11 cellular contexts compared by ENCODE assay signal in genomic region chr9:137025120-137025966, GRCh38. TPM values are rescaled to one million over a fixed set of nuclear protein-coding genes. Genes with fewer than 3 reads are reported as not detected.
DNase-seq lines count a peak whose midpoint lies in the region; ATAC-seq and TF ChIP-seq lines count a peak whose summit lies in the region.
"Had no signal": no experiment of that assay in that cellular context is flagged by ENCODE, and none has a peak within 500 bp of the region (broad histone marks: within the 10 kb centered on the region; RNA-seq: fewer than 3 reads in every experiment).

No MANE protein-coding gene starts in this region.

- H3K9me3 Mint-ChIP-seq in stimulated activated effector memory CD8-positive, alpha-beta T cell treated with anti-CD3 and anti-CD28 coated beads, Interleukin-12 subunit alpha, Interleukin-12 subunit beta, amount 100 ng/mL, for 72 hours = no peaks in the 10 kb centered on the region
- H3K9me3 Mint-ChIP-seq: naive B cell had no signal

- no peak for TF ChIP-seq RAD21 in liver (IDR thresholded peaks at IDR 0.05)

- H3K36me3 ChIP-seq in BLaER1 treated with 17β-estradiol and CSF1 and Interleukin-3, amounts not matched to agents 10 nM and 100 nM = peaks cover 0 to 41% (median 13%) of the 10 kb centered on the region in 11 experiments; a peak in 14 of 22 replicates
- H3K36me3 ChIP-seq in liver (ENCODE audit: control insufficient read depth in 4 of 4, insufficient read depth in 3 of 4, low read depth in 1 of 4, low read length in 3 of 4) = no peaks in the 10 kb centered on the region
- peaks cover 0 to 13% (median 0%) of the 10 kb centered on the region in 3 donors for H3K36me3 ChIP-seq in tibial artery
- H3K36me3 ChIP-seq in upper lobe of right lung = no peaks in the 10 kb centered on the region

- no peaks in the 10 kb centered on the region for H3K9me3 ChIP-seq in BLaER1 treated with 17β-estradiol and CSF1 and Interleukin-3, amounts not matched to agents 10 nM and 100 nM (replicated peaks in 1 of 11)
- H3K9me3 ChIP-seq in liver (ENCODE audit: control insufficient read depth in 4 of 4, low read length in 3 of 4) (no peaks in the 10 kb centered on the region), tibial artery (no peaks in the 10 kb centered on the region), upper lobe of right lung (no peaks in the 10 kb centered on the region)

- 58% methylated on average over 32 of the region's 32 CpGs for WGBS in liver

- H3K4me3 Mint-ChIP-seq in stimulated activated effector memory CD8-positive, alpha-beta T cell treated with anti-CD3 and anti-CD28 coated beads, Interleukin-12 subunit alpha, Interleukin-12 subunit beta, amount 100 ng/mL, for 72 hours = no peak overlapping the region
- H3K4me3 Mint-ChIP-seq: activated CD8-positive, alpha-beta memory T cell treated with anti-CD3 and anti-CD28 coated beads, Interleukin-2, amount 10 ng/mL, durations not matched to agents 7 days and 5 days had no signal

- H3K4me1 ChIP-seq in BLaER1 treated with 17β-estradiol and CSF1 and Interleukin-3, amounts not matched to agents 10 nM and 100 nM = peaks cover 41 to 72% (median 62%) of the 10 kb centered on the region in 10 experiments
- H3K4me1 ChIP-seq in liver (ENCODE audit: control insufficient read depth in 4 of 4, insufficient read depth in 4 of 4, low read length in 3 of 4) = peaks cover 39 to 71% (median 54%) of the 10 kb centered on the region in 4 donors
- H3K4me1 ChIP-seq in tibial artery = peaks cover 0 to 38% (median 28%) of the 10 kb centered on the region in 4 donors
- peaks cover 25% of the 10 kb centered on the region for H3K4me1 ChIP-seq in upper lobe of right lung

- H3K27ac ChIP-seq in BLaER1 treated with 17β-estradiol and CSF1 and Interleukin-3, amounts not matched to agents 10 nM and 100 nM = peak overlapping the region in 4 of 11 experiments; percentile 6 to 20 (median 13); a peak in 4 of 22 replicates
- H3K27ac ChIP-seq in liver (ENCODE audit: low read depth in 1 of 2, low read length in 2 of 2) = peak overlapping the region in 1 of 2 donors; percentile 14
- H3K27ac ChIP-seq in tibial artery = no peak overlapping the region
- H3K27ac ChIP-seq in upper lobe of right lung = no peak overlapping the region

- intact Hi-C loops in tibial artery (cut with DNase I; ENCODE audit: low total_unique reads) = loop anchor here (5.0 kb wide), 2 partner anchors 73 to 183 kb away; partner anchors contain the start of genes AJM1 and LCN12
- intact Hi-C loops in upper lobe of right lung (cut with DNase I) = no loop called here

- H4K20me1 ChIP-seq in BLaER1 treated with 17β-estradiol and CSF1 and Interleukin-3, amounts not matched to agents 10 nM and 100 nM = peaks cover 3 to 82% (median 55%) of the 10 kb centered on the region in 11 experiments; a peak in 18 of 22 replicates

- peak; percentile 9 for TF ChIP-seq CTCF in liver (IDR thresholded peaks at IDR 0.05; ENCODE audit: low read depth, low read length, missing input control)
- no peak for TF ChIP-seq CTCF in tibial artery (IDR thresholded peaks at IDR 0.05)
- no peak for TF ChIP-seq CTCF in upper lobe of right lung (IDR thresholded peaks at IDR 0.05)

- DNase-seq in NCI-H1105 (lab: John Stamatoyannopoulos, UW) (peak; percentile 81), SW480 (ENCODE audit: low spot score) (peak; percentile 83), erythroblast (lab: John Stamatoyannopoulos, UW) (no peak), tibial artery (no peak), upper lobe of right lung (no peak)
- DNase-seq in stimulated activated effector memory CD8-positive, alpha-beta T cell treated with anti-CD3 and anti-CD28 coated beads, Interleukin-12 subunit alpha, Interleukin-12 subunit beta, amount 100 ng/mL, for 72 hours (ENCODE audit: low spot score in 2 of 2) = no peak
- DNase-seq: activated CD8-positive, alpha-beta memory T cell treated with anti-CD3 and anti-CD28 coated beads, Interleukin-2, amount 10 ng/mL, durations not matched to agents 7 days and 5 days; naive B cell; stimulated activated naive CD8-positive, alpha-beta T cell treated with anti-CD3 and anti-CD28 coated beads, Interleukin-15, Interleukin-2, amounts not matched to agents 100 U/mL and 50 U/mL, for 24 hours had no signal

- ATAC-seq in upper lobe of right lung = no peak
- no peak for ATAC-seq in stimulated activated effector memory CD8-positive, alpha-beta T cell treated with anti-CD3 and anti-CD28 coated beads, Interleukin-12 subunit alpha, Interleukin-12 subunit beta, amount 100 ng/mL, for 72 hours
- ATAC-seq: activated CD8-positive, alpha-beta memory T cell treated with anti-CD3 and anti-CD28 coated beads, Interleukin-2, amount 10 ng/mL, durations not matched to agents 7 days and 5 days; stimulated activated naive CD8-positive, alpha-beta T cell treated with anti-CD3 and anti-CD28 coated beads, Interleukin-15, Interleukin-2, amounts not matched to agents 100 U/mL and 50 U/mL, for 24 hours had no signal

- peak overlapping the region; percentile 91 to 100 (median 98) for H3K4me2 ChIP-seq in BLaER1 treated with 17β-estradiol and CSF1 and Interleukin-3, amounts not matched to agents 10 nM and 100 nM

- TF ChIP-seq POLR2A in erythroblast (IDR thresholded peaks at IDR 0.05; ENCODE audit: low read length) = no peak

- no peak overlapping the region for H3K27ac Mint-ChIP-seq in stimulated activated effector memory CD8-positive, alpha-beta T cell treated with anti-CD3 and anti-CD28 coated beads, Interleukin-12 subunit alpha, Interleukin-12 subunit beta, amount 100 ng/mL, for 72 hours
- H3K27ac Mint-ChIP-seq: activated CD8-positive, alpha-beta memory T cell treated with anti-CD3 and anti-CD28 coated beads, Interleukin-2, amount 10 ng/mL, durations not matched to agents 7 days and 5 days had no signal

- H3K36me3 Mint-ChIP-seq in stimulated activated effector memory CD8-positive, alpha-beta T cell treated with anti-CD3 and anti-CD28 coated beads, Interleukin-12 subunit alpha, Interleukin-12 subunit beta, amount 100 ng/mL, for 72 hours = peaks cover 15% of the 10 kb centered on the region
- H3K36me3 Mint-ChIP-seq: activated CD8-positive, alpha-beta memory T cell treated with anti-CD3 and anti-CD28 coated beads, Interleukin-2, amount 10 ng/mL, durations not matched to agents 7 days and 5 days; naive B cell had no signal

- no peaks in the 10 kb centered on the region for H3K27me3 ChIP-seq in BLaER1 treated with 17β-estradiol and CSF1 and Interleukin-3, amounts not matched to agents 10 nM and 100 nM
- H3K27me3 ChIP-seq in liver (ENCODE audit: control insufficient read depth in 4 of 4, insufficient read depth in 4 of 4, low read length in 3 of 4) (no peaks in the 10 kb centered on the region), tibial artery (no peaks in the 10 kb centered on the region), upper lobe of right lung (no peaks in the 10 kb centered on the region)

- H3K4me1 Mint-ChIP-seq in stimulated activated effector memory CD8-positive, alpha-beta T cell treated with anti-CD3 and anti-CD28 coated beads, Interleukin-12 subunit alpha, Interleukin-12 subunit beta, amount 100 ng/mL, for 72 hours = peaks cover 41% of the 10 kb centered on the region

- H3K9ac ChIP-seq in BLaER1 treated with 17β-estradiol and CSF1 and Interleukin-3, amounts not matched to agents 10 nM and 100 nM = peak overlapping the region in 10 of 11 experiments; percentile 0 to 91 (median 24); a peak in 5 of 22 replicates
- no peak overlapping the region for H3K9ac ChIP-seq in liver (ENCODE audit: low read depth in 1 of 2, low read length in 2 of 2)

- H3K4me3 ChIP-seq in BLaER1 treated with 17β-estradiol and CSF1 and Interleukin-3, amounts not matched to agents 10 nM and 100 nM = peak overlapping the region in 2 of 10 experiments; percentile 31 to 34; a peak in 2 of 20 replicates
- H3K4me3 ChIP-seq in liver (ENCODE audit: low read depth in 1 of 3, low read length in 3 of 3) = no peak overlapping the region
- H3K4me3 ChIP-seq in tibial artery = no peak overlapping the region
- H3K4me3 ChIP-seq in upper lobe of right lung = no peak overlapping the region

TF ChIP-seq in liver, 16 proteins besides CTCF, POLR2A, EP300 and RAD21:
- TF ChIP-seq ZBTB33 (IDR thresholded peaks at IDR 0.05) (no peak), RXRA (IDR thresholded peaks at IDR 0.05) (peak in 1 of 2 donors; percentile 49), SP1 (IDR thresholded peaks at IDR 0.05) (peak; percentile 36), NR2F2 (IDR thresholded peaks at IDR 0.05) (no peak), TAF1 (conservative IDR thresholded peaks at IDR 0.05) (no peak), HNF4A (conservative IDR thresholded peaks at IDR 0.05) (peak in 1 of 2 donors; percentile 46)

RNA-seq across cellular contexts. Expression of gene ABCA2, which starts 2.7 kb away (rescaled TPM):
- total RNA-seq in liver = 10 to 100 TPM in 1 of 2 donors, 1 to 10 TPM in 1; 2.9 to 15.2 TPM
- 10 to 100 TPM in 1 of 2 donors, 1 to 10 TPM in 1; 9.5 to 15.1 TPM for polyA plus RNA-seq in liver
- total RNA-seq in upper lobe of right lung = 44.3 TPM

RNA-seq across cellular contexts. Expression of gene FUT7, which starts 6.5 kb away (rescaled TPM):
- total RNA-seq in liver (under 1 TPM; 0.37 to 0.67 TPM), upper lobe of right lung (0.81 TPM)
- polyA plus RNA-seq in liver = under 1 TPM in 1 of 2 donors, not detected in 1; 0.14 TPM

RNA-seq across cellular contexts. Expression of gene NPDC1, which starts 20.6 kb away (rescaled TPM):
- total RNA-seq in liver = 1 to 10 TPM; 2.7 to 5.6 TPM
- 10 to 100 TPM in 1 of 2 donors, 1 to 10 TPM in 1; 9.0 to 14.5 TPM for polyA plus RNA-seq in liver
- total RNA-seq in upper lobe of right lung = 152 TPM

RNA-seq across cellular contexts. Expression of gene ENTPD2, which starts 28.5 kb away (rescaled TPM):
- total RNA-seq in liver (under 1 TPM; 0.09 to 0.25 TPM), upper lobe of right lung (0.41 TPM)
- under 1 TPM; 0.17 to 0.40 TPM for polyA plus RNA-seq in liver
- total RNA-seq: activated CD8-positive, alpha-beta memory T cell treated with anti-CD3 and anti-CD28 coated beads, Interleukin-2, amount 10 ng/mL, durations not matched to agents 7 days and 5 days had no signal

RNA-seq across cellular contexts. Expression of gene CLIC3, which starts 29.0 kb away (rescaled TPM):
- total RNA-seq in liver (under 1 TPM; 0.33 to 0.42 TPM), upper lobe of right lung (80.7 TPM)
- polyA plus RNA-seq in liver = under 1 TPM; 0.38 to 0.83 TPM

Comparison
In these comparisons a context has a peak if more than half of its experiments do, and no peak if none do; other contexts are left out.
1. H3K9ac ChIP-seq: peak in BLaER1 treated with 17β-estradiol and CSF1 and Interleukin-3, amounts not matched to agents 10 nM and 100 nM (10 of 11); none in liver (0 of 2).
2. DNase-seq: peak in NCI-H1105 (single experiment) and SW480 (single experiment); none in erythroblast (0 of 2), tibial artery (0 of 2), upper lobe of right lung (single experiment) and stimulated activated effector memory CD8-positive, alpha-beta T cell treated with anti-CD3 and anti-CD28 coated beads, Interleukin-12 subunit alpha, Interleukin-12 subunit beta, amount 100 ng/mL, for 72 hours (0 of 2).
3. RNA of gene NPDC1, which starts 20.6 kb away (total RNA-seq): 152 TPM in upper lobe of right lung (single experiment); 2.7 to 5.6 TPM in liver; every median in the first group is over 10 times any median in the second.